In genomic region chr7:29924006-29924405, GRCh38 we compare ENCODE assay signal across 14 cellular contexts.
"Had no signal": no experiment of that assay in that cellular context is flagged by ENCODE, and none has a peak within 500 bp of the region (broad histone marks: within the 10 kb centered on the region; RNA-seq: fewer than 3 reads in every experiment).

No MANE protein-coding gene starts in this region.

- H3K4me1 ChIP-seq: thyroid gland had no signal

- H3K27me3 ChIP-seq: stomach, thyroid gland had no signal

- H3K36me3 Mint-ChIP-seq: activated naive CD4-positive, alpha-beta T cell treated with anti-CD3 and anti-CD28 coated beads, Interleukin-2, amount 10 ng/mL, durations not matched to agents 7 days and 5 days; T-cell had no signal

- H3K9me3 ChIP-seq: stomach, thyroid gland had no signal

- H3K4me1 Mint-ChIP-seq: activated naive CD4-positive, alpha-beta T cell treated with anti-CD3 and anti-CD28 coated beads, Interleukin-2, amount 10 ng/mL, durations not matched to agents 7 days and 5 days; activated T-helper 17 cell treated with anti-CD3 and anti-CD28 coated beads, Interleukin-2, amount 50 U/mL, for 72 hours; immature natural killer cell; T-cell had no signal

- H3K27ac Mint-ChIP-seq: activated CD8-positive, alpha-beta T cell treated with anti-CD3 and anti-CD28 coated beads for 36 hours; activated naive CD4-positive, alpha-beta T cell treated with anti-CD3 and anti-CD28 coated beads, Interleukin-2, amount 10 ng/mL, durations not matched to agents 7 days and 5 days; activated T-helper 17 cell treated with anti-CD3 and anti-CD28 coated beads, Interleukin-2, amount 50 U/mL, for 72 hours; immature natural killer cell; T-cell had no signal

- H3K4me3 ChIP-seq: stomach, thyroid gland had no signal

- H3K4me3 Mint-ChIP-seq: activated CD8-positive, alpha-beta T cell treated with anti-CD3 and anti-CD28 coated beads for 36 hours; activated naive CD4-positive, alpha-beta T cell treated with anti-CD3 and anti-CD28 coated beads, Interleukin-2, amount 10 ng/mL, durations not matched to agents 7 days and 5 days; activated T-helper 17 cell treated with anti-CD3 and anti-CD28 coated beads, Interleukin-2, amount 50 U/mL, for 72 hours; immature natural killer cell; T-cell had no signal

- ATAC-seq: activated T-helper 17 cell treated with anti-CD3 and anti-CD28 coated beads, Interleukin-2, amount 50 U/mL, for 72 hours; esophagus mucosa; left lobe of liver; T-cell had no signal

- H3K27me3 Mint-ChIP-seq: activated CD8-positive, alpha-beta T cell treated with anti-CD3 and anti-CD28 coated beads for 36 hours; activated naive CD4-positive, alpha-beta T cell treated with anti-CD3 and anti-CD28 coated beads, Interleukin-2, amount 10 ng/mL, durations not matched to agents 7 days and 5 days had no signal

- DNase-seq: activated CD4-positive, alpha-beta T cell treated with anti-CD3 and anti-CD28 coated beads for 4 hours; activated naive CD4-positive, alpha-beta T cell treated with anti-CD3 and anti-CD28 coated beads, Interleukin-2, amount 10 ng/mL, durations not matched to agents 7 days and 5 days; cerebellar nuclear complex; dermis blood vessel endothelial cell; immature natural killer cell; stimulated activated CD4-positive, alpha-beta T cell treated with anti-CD3 and anti-CD28 coated beads, Interleukin-4, amount 100 ng/mL, for 24 hours; stomach; T-cell; T1000; thyroid gland had no signal

- H3K27ac ChIP-seq: stomach, thyroid gland had no signal

- H3K9me3 Mint-ChIP-seq: activated CD8-positive, alpha-beta T cell treated with anti-CD3 and anti-CD28 coated beads for 36 hours; activated naive CD4-positive, alpha-beta T cell treated with anti-CD3 and anti-CD28 coated beads, Interleukin-2, amount 10 ng/mL, durations not matched to agents 7 days and 5 days; activated T-helper 17 cell treated with anti-CD3 and anti-CD28 coated beads, Interleukin-2, amount 50 U/mL, for 72 hours; immature natural killer cell; T-cell had no signal
